Comparison of ENCODE assay signal across 8 cellular contexts in the genomic region with DNA sequence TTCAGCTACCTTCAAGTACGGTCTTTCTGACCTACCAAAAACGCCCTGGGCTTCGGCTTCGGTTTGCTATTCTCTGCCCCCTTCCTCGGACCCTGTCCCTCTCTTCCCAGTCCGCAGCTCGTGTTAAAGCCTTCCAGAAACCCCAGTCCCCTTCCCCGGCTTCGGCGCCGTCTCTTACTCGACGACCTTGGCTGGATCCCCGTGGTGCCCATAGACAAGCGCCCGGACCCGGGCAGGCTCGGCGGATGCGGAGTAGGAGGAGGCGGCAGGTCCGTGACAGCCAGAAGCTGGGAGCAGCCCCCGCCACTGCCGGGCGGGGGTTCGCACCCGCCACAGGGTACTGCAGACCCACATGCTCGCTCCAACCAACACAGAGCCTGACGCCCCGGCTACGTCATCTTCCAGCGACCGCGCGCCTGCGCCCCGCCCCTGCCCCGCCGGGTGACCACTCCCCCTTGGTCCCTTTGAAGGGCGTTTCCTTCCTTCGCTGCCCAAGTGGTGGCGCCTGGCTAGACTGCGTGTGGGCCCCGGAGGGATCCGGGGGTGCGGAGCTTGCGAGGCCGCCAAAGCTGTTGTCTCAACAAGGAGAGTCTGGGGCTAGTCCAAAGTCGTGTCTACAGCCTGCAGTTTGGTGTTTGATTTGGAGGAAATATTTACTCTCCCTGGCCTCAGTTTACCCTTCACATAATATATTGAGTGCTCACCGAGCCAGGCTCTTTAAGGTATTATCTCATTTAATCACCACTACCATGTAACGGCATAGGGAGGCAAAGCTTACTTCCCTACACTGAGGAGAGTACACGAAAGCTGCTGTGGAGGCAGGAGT.
DNase-seq lines count a peak whose midpoint lies in the region; ATAC-seq lines count a peak whose summit lies in the region.

A gene with protein sequence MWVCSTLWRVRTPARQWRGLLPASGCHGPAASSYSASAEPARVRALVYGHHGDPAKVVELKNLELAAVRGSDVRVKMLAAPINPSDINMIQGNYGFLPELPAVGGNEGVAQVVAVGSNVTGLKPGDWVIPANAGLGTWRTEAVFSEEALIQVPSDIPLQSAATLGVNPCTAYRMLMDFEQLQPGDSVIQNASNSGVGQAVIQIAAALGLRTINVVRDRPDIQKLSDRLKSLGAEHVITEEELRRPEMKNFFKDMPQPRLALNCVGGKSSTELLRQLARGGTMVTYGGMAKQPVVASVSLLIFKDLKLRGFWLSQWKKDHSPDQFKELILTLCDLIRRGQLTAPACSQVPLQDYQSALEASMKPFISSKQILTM (minus strand): TSS at position 382 of the 826 bp plus-strand sequence. CDS start 28 bp downstream, at position 354.

- peak; percentile 97 for DNase-seq in AG08396 (ENCODE audit: low spot score)
- DNase-seq in NCI-H2227 treated with DMSO at 0.1 percent for 48 hours (lab: John Stamatoyannopoulos, UW) = peak; percentile 93
- DNase-seq in activated CD4-positive, CD25-positive, alpha-beta regulatory T cell treated with anti-CD3 and anti-CD28 coated beads, Interleukin-2, amount 50 U/mL, for 16 hours (ENCODE audit: low read depth, low spot score) = peak; percentile 93
- DNase-seq in central memory CD4-positive, alpha-beta T cell = peak; percentile 93
- peak; percentile 98 for DNase-seq in islet precursor cell
- DNase-seq in stimulated activated CD4-positive, alpha-beta T cell treated with anti-CD3 and anti-CD28 coated beads, Interleukin-12 subunit alpha, Interleukin-12 subunit beta, amount 100 ng/mL, for 48 hours (ENCODE audit: low read depth in 2 of 3, low spot score in 1 of 3) = peak; percentile 92 to 98 (median 94)

- peak; percentile 93 for ATAC-seq in GM18868 (IDR thresholded peaks at IDR 0.05; ENCODE audit: unreplicated experiment)
- ATAC-seq in HG03139 (IDR thresholded peaks at IDR 0.05; ENCODE audit: unreplicated experiment) = peak; percentile 89

Comparison
In these comparisons a context has a peak if more than half of its experiments do, and no peak if none do; other contexts are left out.
1. Peak in every context shown above with its lines: DNase-seq and ATAC-seq.